8 cellular contexts compared by ENCODE assay signal in the genomic region with DNA sequence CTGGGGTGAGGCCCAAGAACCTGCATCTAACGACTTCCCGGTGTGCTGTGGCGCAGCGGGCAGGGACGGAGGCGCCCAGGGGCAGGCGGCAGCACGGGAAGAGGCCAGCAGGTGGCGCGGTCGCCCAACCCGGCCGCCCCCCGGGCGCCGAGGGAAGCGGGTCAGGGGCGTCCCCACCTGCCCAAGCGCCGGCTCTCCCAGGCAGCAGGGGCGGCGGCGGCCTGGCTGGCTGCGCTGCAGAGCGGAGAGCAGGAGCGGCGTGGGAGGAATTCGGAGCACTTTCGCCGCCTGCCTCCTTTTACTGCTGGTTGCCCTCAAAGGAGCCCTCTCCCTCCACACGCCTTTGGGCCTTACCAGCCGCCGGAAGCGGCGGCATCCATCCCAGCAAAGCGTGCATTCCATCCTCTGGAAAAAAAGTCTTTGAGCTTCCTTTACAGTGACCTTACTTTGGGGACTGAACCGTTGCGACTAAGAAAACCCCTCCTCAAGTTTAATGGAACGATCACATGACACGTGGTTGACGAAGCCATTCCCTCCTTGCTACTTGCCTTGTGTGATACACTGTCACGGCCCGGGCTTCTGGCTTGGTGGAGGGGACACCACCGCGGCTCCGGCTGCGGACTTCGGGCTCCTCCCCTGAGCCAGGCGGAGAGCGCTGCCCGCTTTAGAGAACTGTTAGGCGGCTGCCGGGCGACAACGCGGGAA.
A peak's percentile ranks its signal among the peaks of the same experiment; 100 is the strongest.
DNase-seq lines count a peak whose midpoint lies in the region; ATAC-seq and TF ChIP-seq lines count a peak whose summit lies in the region.

No MANE protein-coding gene starts in this region.

- TF ChIP-seq CTCF in Calu3 (IDR thresholded peaks at IDR 0.05; ENCODE audit: unreplicated experiment) = peak; percentile 53

- BruUV-seq in Calu3 (replicated peaks; lab: Mats Ljungman, UMichigan) = no TSS peak

- no peak overlapping the region for H3K27ac Mint-ChIP-seq in Calu3 (ENCODE audit: unreplicated experiment)
- no peak overlapping the region for H3K27ac Mint-ChIP-seq in central memory CD8-positive, alpha-beta T cell (ENCODE audit: low read depth)

- no peaks in the 10 kb centered on the region for H3K9me3 Mint-ChIP-seq in Calu3 (ENCODE audit: low read depth, unreplicated experiment)
- no peaks in the 10 kb centered on the region for H3K9me3 Mint-ChIP-seq in central memory CD8-positive, alpha-beta T cell

- intact Hi-C loops in Calu3 (cut with micrococcal nuclease; ENCODE audit: unreplicated experiment) = loop anchor here (1.0 kb wide), 1 partner anchor 176 kb away; no protein-coding TSS in a partner anchor

- ATAC-seq in GM21576 (IDR thresholded peaks at IDR 0.05; ENCODE audit: unreplicated experiment) (peak; percentile 65), left lobe of liver (peak; percentile 94)
- ATAC-seq in central memory CD8-positive, alpha-beta T cell (replicated peaks; ENCODE audit: extremely low read depth, poor library complexity, severe bottlenecking) = peak; percentile 75

- CTCF ChIA-PET in Calu3 (lab: Charles Lee) = no interaction called here

- H3K36me3 Mint-ChIP-seq in Calu3 (ENCODE audit: insufficient read depth, unreplicated experiment) = no peaks in the 10 kb centered on the region
- peaks cover 2% of the 10 kb centered on the region for H3K36me3 Mint-ChIP-seq in central memory CD8-positive, alpha-beta T cell (ENCODE audit: insufficient read depth)

- H3K4me3 Mint-ChIP-seq in Calu3 (ENCODE audit: low read depth, unreplicated experiment) = peak overlapping the region; percentile 24
- H3K4me3 Mint-ChIP-seq in central memory CD8-positive, alpha-beta T cell = peak overlapping the region; percentile 5

- peaks cover 48% of the 10 kb centered on the region for H3K27me3 Mint-ChIP-seq in Calu3 (ENCODE audit: unreplicated experiment)
- no peaks in the 10 kb centered on the region for H3K27me3 Mint-ChIP-seq in central memory CD8-positive, alpha-beta T cell

- no peaks in the 10 kb centered on the region for H3K4me1 Mint-ChIP-seq in Calu3 (ENCODE audit: low read depth, unreplicated experiment)
- H3K4me1 Mint-ChIP-seq in central memory CD8-positive, alpha-beta T cell = peaks cover 13% of the 10 kb centered on the region

- DNase-seq in Calu3 (peak; percentile 61), LHCN-M2 (ENCODE audit: low read depth) (peak; percentile 24), left lobe of liver (ENCODE audit: low spot score) (peak; percentile 53), cortex of kidney (lab: John Stamatoyannopoulos, UW) (no peak)
- peak; percentile 28 to 36 (median 32) for DNase-seq in activated CD4-positive, CD25-positive, alpha-beta regulatory T cell (lab: John Stamatoyannopoulos, UW)
- peak; percentile 40 to 52 for DNase-seq in central memory CD8-positive, alpha-beta T cell (ENCODE audit: low spot score in 2 of 2)
- DNase-seq in stimulated activated CD4-positive, alpha-beta T cell treated with anti-CD3 and anti-CD28 coated beads, Interleukin-2, amount 100 ng/mL, for 4 hours (ENCODE audit: low read depth) = peak; percentile 51
